Comparison of ENCODE assay signal across 16 cellular contexts in genomic region chr2:119178811-119179601, GRCh38. TPM values are rescaled to one million over a fixed set of nuclear protein-coding genes. Genes with fewer than 3 reads are reported as not detected.
DNase-seq lines count a peak whose midpoint lies in the region; ATAC-seq and TF ChIP-seq lines count a peak whose summit lies in the region.
"Had no signal": no experiment of that assay in that cellular context is flagged by ENCODE, and none has a peak within 500 bp of the region (broad histone marks: within the 10 kb centered on the region; RNA-seq: fewer than 3 reads in every experiment).

No MANE protein-coding gene starts in this region.

- no peaks in the 10 kb centered on the region for H3K9me3 Mint-ChIP-seq in chondrocyte (ENCODE audit: low read depth)
- H3K9me3 Mint-ChIP-seq in activated CD8-positive, alpha-beta T cell treated with anti-CD3 and anti-CD28 coated beads, Interleukin-2, amount 10 ng/mL, durations not matched to agents 7 days and 5 days (ENCODE audit: insufficient read depth), result no peaks in the 10 kb centered on the region
- H3K9me3 Mint-ChIP-seq: activated T-cell treated with anti-CD3 and anti-CD28 coated beads, Interleukin-2, amount 50 U/mL, for 4 hours; stimulated activated naive B cell treated with anti-CD40 and anti-IgM and Interleukin-4, amounts not matched to agents 10 μg/mL and 1 μg/mL and 100 μg/mL, for 72 hours; T-cell had no signal

- H3K9me3 ChIP-seq in osteoblast (ENCODE audit: low read depth, low read length) (no peaks in the 10 kb centered on the region), OCI-LY7 (ENCODE audit: low read length) (no peaks in the 10 kb centered on the region)
- H3K9me3 ChIP-seq: vagina had no signal

- no peaks in the 10 kb centered on the region for H3K36me3 ChIP-seq in osteoblast (ENCODE audit: insufficient read depth, low read length)
- no peaks in the 10 kb centered on the region for H3K36me3 ChIP-seq in OCI-LY7 (ENCODE audit: insufficient read depth, low read length)
- H3K36me3 ChIP-seq: vagina had no signal

- CTCF ChIA-PET in OCI-LY7 (lab: Charles Lee; ENCODE audit: unreplicated experiment), result interaction anchor here (0.9 kb wide), 1 partner anchor 297 kb away, joined by 3 read pairs; no protein-coding TSS in a partner anchor
- CTCF ChIA-PET in activated CD8-positive, alpha-beta T cell treated with anti-CD3 and anti-CD28 coated beads, Interleukin-2, amount 10 ng/mL, durations not matched to agents 7 days and 5 days (lab: Charles Lee), result interaction anchor here (1.2 kb wide), 1 partner anchor 297 kb away, joined by 3 read pairs; no protein-coding TSS in a partner anchor

- H3K79me2 ChIP-seq in osteoblast (ENCODE audit: insufficient read depth, low read length) (no peaks in the 10 kb centered on the region), OCI-LY7 (ENCODE audit: insufficient read depth, low read depth, low read length) (no peaks in the 10 kb centered on the region)

- no peak overlapping the region for H3K27ac Mint-ChIP-seq in chondrocyte (ENCODE audit: unreplicated experiment)
- H3K27ac Mint-ChIP-seq in activated CD8-positive, alpha-beta T cell treated with anti-CD3 and anti-CD28 coated beads, Interleukin-2, amount 10 ng/mL, durations not matched to agents 7 days and 5 days, result no peak overlapping the region
- H3K27ac Mint-ChIP-seq: stimulated activated naive B cell treated with anti-CD40 and anti-IgM and Interleukin-4, amounts not matched to agents 10 μg/mL and 1 μg/mL and 100 μg/mL, for 72 hours; T-cell had no signal

- POLR2A ChIA-PET in OCI-LY7 (lab: Charles Lee), result interaction anchor here (0.9 kb wide), 2 partner anchors 14 to 134 kb away, joined by 3 read pairs; no protein-coding TSS in a partner anchor
- POLR2A ChIA-PET in activated CD8-positive, alpha-beta T cell treated with anti-CD3 and anti-CD28 coated beads, Interleukin-2, amount 10 ng/mL, durations not matched to agents 7 days and 5 days (lab: Charles Lee), result no interaction called here

- no peaks in the 10 kb centered on the region for H3K27me3 ChIP-seq in osteoblast (ENCODE audit: insufficient read depth, low read length)
- H3K27me3 ChIP-seq: vagina had no signal

- DNase-seq in EH (ENCODE audit: low read depth) (peak; percentile 55), LoVo (ENCODE audit: low spot score) (peak; percentile 42), chondrocyte (ENCODE audit: low spot score) (peak; percentile 62), osteoblast (ENCODE audit: insufficient read length, low spot score, missing footprints) (no peak), NCI-H146 treated with DMSO at 0.1 percent for 48 hours (lab: John Stamatoyannopoulos, UW; ENCODE audit: unreplicated experiment) (no peak), OCI-LY7 (ENCODE audit: low spot score) (no peak)
- DNase-seq in activated CD8-positive, alpha-beta T cell treated with anti-CD3 and anti-CD28 coated beads, Interleukin-2, amount 10 ng/mL, durations not matched to agents 7 days and 5 days, result no peak
- DNase-seq: activated T-cell treated with anti-CD3 and anti-CD28 coated beads, Interleukin-2, amount 50 U/mL, for 4 hours; amniotic stem cell; foreskin fibroblast; stimulated activated CD4-positive, alpha-beta T cell treated with anti-CD3 and anti-CD28 coated beads, Interleukin-4, amount 100 ng/mL, for 4 hours; stimulated activated naive B cell treated with anti-CD40 and anti-IgM and Interleukin-4, amounts not matched to agents 10 μg/mL and 1 μg/mL and 100 μg/mL, for 72 hours; T-cell had no signal

- no peaks in the 10 kb centered on the region for H3K27me3 Mint-ChIP-seq in chondrocyte (ENCODE audit: low read depth)
- H3K27me3 Mint-ChIP-seq in activated CD8-positive, alpha-beta T cell treated with anti-CD3 and anti-CD28 coated beads, Interleukin-2, amount 10 ng/mL, durations not matched to agents 7 days and 5 days (ENCODE audit: low read depth), result no peaks in the 10 kb centered on the region
- H3K27me3 Mint-ChIP-seq: stimulated activated naive B cell treated with anti-CD40 and anti-IgM and Interleukin-4, amounts not matched to agents 10 μg/mL and 1 μg/mL and 100 μg/mL, for 72 hours; T-cell had no signal

- H3K4me3 ChIP-seq in osteoblast (ENCODE audit: insufficient read depth, low read length), result no peak overlapping the region
- no peak overlapping the region for H3K4me3 ChIP-seq in OCI-LY7 (ENCODE audit: low read depth, low read length, poor library complexity, severe bottlenecking)
- H3K4me3 ChIP-seq: vagina had no signal

- H3K4me1 ChIP-seq in osteoblast (ENCODE audit: insufficient read depth, low read length), result peaks cover 10% of the 10 kb centered on the region
- no peaks in the 10 kb centered on the region for H3K4me1 ChIP-seq in OCI-LY7 (ENCODE audit: insufficient read depth, low read length, poor library complexity, severe bottlenecking)
- H3K4me1 ChIP-seq: vagina had no signal

- TF ChIP-seq CTCF in chondrocyte (IDR thresholded peaks at IDR 0.05), result no peak
- no peak for TF ChIP-seq CTCF in osteoblast (IDR thresholded peaks at IDR 0.05; ENCODE audit: extremely low read depth, low read depth, low read length)
- TF ChIP-seq CTCF in OCI-LY7 (conservative IDR thresholded peaks at IDR 0.05; ENCODE audit: low read length), result no peak

- H3K4me3 Mint-ChIP-seq in chondrocyte (ENCODE audit: unreplicated experiment), result no peak overlapping the region
- no peak overlapping the region for H3K4me3 Mint-ChIP-seq in activated CD8-positive, alpha-beta T cell treated with anti-CD3 and anti-CD28 coated beads, Interleukin-2, amount 10 ng/mL, durations not matched to agents 7 days and 5 days
- H3K4me3 Mint-ChIP-seq: activated T-cell treated with anti-CD3 and anti-CD28 coated beads, Interleukin-2, amount 50 U/mL, for 4 hours; stimulated activated naive B cell treated with anti-CD40 and anti-IgM and Interleukin-4, amounts not matched to agents 10 μg/mL and 1 μg/mL and 100 μg/mL, for 72 hours; T-cell had no signal

- H3K9me2 ChIP-seq in OCI-LY7 (ENCODE audit: insufficient read depth, low read length), result no peaks in the 10 kb centered on the region

- H3K4me1 Mint-ChIP-seq in chondrocyte (ENCODE audit: low read depth), result peaks cover 20% of the 10 kb centered on the region
- no peaks in the 10 kb centered on the region for H3K4me1 Mint-ChIP-seq in activated CD8-positive, alpha-beta T cell treated with anti-CD3 and anti-CD28 coated beads, Interleukin-2, amount 10 ng/mL, durations not matched to agents 7 days and 5 days (ENCODE audit: low read depth)
- H3K4me1 Mint-ChIP-seq: stimulated activated naive B cell treated with anti-CD40 and anti-IgM and Interleukin-4, amounts not matched to agents 10 μg/mL and 1 μg/mL and 100 μg/mL, for 72 hours; T-cell had no signal

- H2AFZ ChIP-seq in osteoblast (ENCODE audit: low read length) (peak overlapping the region; percentile 72), OCI-LY7 (ENCODE audit: low read length) (no peak overlapping the region)

- H4K20me1 ChIP-seq in osteoblast (ENCODE audit: insufficient read depth, low read length), result no peaks in the 10 kb centered on the region
- no peaks in the 10 kb centered on the region for H4K20me1 ChIP-seq in OCI-LY7 (ENCODE audit: insufficient read depth, low read length)

- H3K4me2 ChIP-seq in osteoblast (ENCODE audit: insufficient read depth, low read length) (no peak overlapping the region), OCI-LY7 (ENCODE audit: low read length) (no peak overlapping the region)

- intact Hi-C loops in OCI-LY7 (cut with micrococcal nuclease; ENCODE audit: unreplicated experiment), result no loop called here

- no TSS peak for BruUV-seq in OCI-LY7 (replicated peaks; lab: Mats Ljungman, UMichigan)

- no peaks in the 10 kb centered on the region for H3K36me3 Mint-ChIP-seq in chondrocyte (ENCODE audit: low read depth)
- H3K36me3 Mint-ChIP-seq in activated CD8-positive, alpha-beta T cell treated with anti-CD3 and anti-CD28 coated beads, Interleukin-2, amount 10 ng/mL, durations not matched to agents 7 days and 5 days (ENCODE audit: low read depth), result no peaks in the 10 kb centered on the region
- H3K36me3 Mint-ChIP-seq: stimulated activated naive B cell treated with anti-CD40 and anti-IgM and Interleukin-4, amounts not matched to agents 10 μg/mL and 1 μg/mL and 100 μg/mL, for 72 hours; T-cell had no signal

- no peak for ATAC-seq in GM19035 (IDR thresholded peaks at IDR 0.05; ENCODE audit: unreplicated experiment)
- ATAC-seq in activated CD8-positive, alpha-beta T cell treated with anti-CD3 and anti-CD28 coated beads, Interleukin-2, amount 10 ng/mL, durations not matched to agents 7 days and 5 days, result no peak
- ATAC-seq: activated T-cell treated with anti-CD3 and anti-CD28 coated beads, Interleukin-2, amount 50 U/mL, for 4 hours; stimulated activated naive B cell treated with anti-CD40 and anti-IgM and Interleukin-4, amounts not matched to agents 10 μg/mL and 1 μg/mL and 100 μg/mL, for 72 hours; T-cell had no signal

- H3K27ac ChIP-seq in osteoblast (ENCODE audit: low read depth, low read length), result no peak overlapping the region
- H3K27ac ChIP-seq in OCI-LY7 (ENCODE audit: low read depth, low read length, poor library complexity, severe bottlenecking), result no peak overlapping the region
- H3K27ac ChIP-seq: C4-2B, vagina had no signal

RNA-seq across cellular contexts. Expression of gene C1QL2, which starts 20.5 kb away (rescaled TPM):
- not detected in 3 replicates for total RNA-seq in chondrocyte
- total RNA-seq in osteoblast, result not detected in 2 replicates
- not detected in 2 replicates for total RNA-seq in OCI-LY7 (2014; rRNA removed; shearing (Covaris generic))
- total RNA-seq in OCI-LY7 (2022), result not detected in 2 replicates
- not detected for total RNA-seq in activated CD8-positive, alpha-beta T cell treated with anti-CD3 and anti-CD28 coated beads, Interleukin-2, amount 10 ng/mL, durations not matched to agents 7 days and 5 days
- total RNA-seq: activated T-cell treated with anti-CD3 and anti-CD28 coated beads, Interleukin-2, amount 50 U/mL, for 4 hours; T-cell; vagina had no signal

RNA-seq across cellular contexts. Expression of gene STEAP3, which starts 44.6 kb away (rescaled TPM):
- 44.6 to 151 TPM (median 46.6 TPM) in 3 replicates for total RNA-seq in chondrocyte
- 27.4 and 40.9 TPM in 2 replicates for total RNA-seq in osteoblast
- not detected in 2 replicates for total RNA-seq in OCI-LY7 (2014; rRNA removed; shearing (Covaris generic))
- total RNA-seq in OCI-LY7 (2022), result not detected in 2 replicates
- under 1 TPM; 0.13 TPM for total RNA-seq in activated CD8-positive, alpha-beta T cell treated with anti-CD3 and anti-CD28 coated beads, Interleukin-2, amount 10 ng/mL, durations not matched to agents 7 days and 5 days

Comparison
In these comparisons a context has a peak if more than half of its experiments do, and no peak if none do; other contexts are left out.
1. DNase-seq: peak in EH (single experiment), LoVo (single experiment) and chondrocyte (single experiment); none in osteoblast (single experiment), NCI-H146 treated with DMSO at 0.1 percent for 48 hours (single experiment), OCI-LY7 (single experiment) and activated CD8-positive, alpha-beta T cell treated with anti-CD3 and anti-CD28 coated beads, Interleukin-2, amount 10 ng/mL, durations not matched to agents 7 days and 5 days (single experiment).
2. RNA of gene STEAP3, which starts 44.6 kb away (total RNA-seq): 44.6 to 151 TPM in chondrocyte and 27.4 to 40.9 TPM in osteoblast; 0.13 TPM in activated CD8-positive, alpha-beta T cell treated with anti-CD3 and anti-CD28 coated beads, Interleukin-2, amount 10 ng/mL, durations not matched to agents 7 days and 5 days and not detected in OCI-LY7; every median in the first group is over 10 times any median in the second.